ENCODE assay signal across 21 cellular contexts in genomic region chr5:43363445-43364152, GRCh38.
"Had no signal": no experiment of that assay in that cellular context is flagged by ENCODE, and none has a peak within 500 bp of the region (broad histone marks: within the 10 kb centered on the region; RNA-seq: fewer than 3 reads in every experiment).

No MANE protein-coding gene starts in this region.

- H3K4me1 ChIP-seq: gastrocnemius medialis, heart left ventricle, pancreas, uterus had no signal

- H3K9me3 ChIP-seq: pancreas, uterus had no signal

- H3K27ac Mint-ChIP-seq: activated CD8-positive, alpha-beta T cell treated with anti-CD3 and anti-CD28 coated beads for 36 hours; activated naive CD8-positive, alpha-beta T cell; brain; naive B cell; stimulated activated effector memory CD8-positive, alpha-beta T cell treated with anti-CD3 and anti-CD28 coated beads, Interleukin-12 subunit alpha, Interleukin-12 subunit beta, amount 100 ng/mL, for 72 hours; T-helper 17 cell had no signal

- H3K36me3 Mint-ChIP-seq: brain; stimulated activated effector memory CD8-positive, alpha-beta T cell treated with anti-CD3 and anti-CD28 coated beads, Interleukin-12 subunit alpha, Interleukin-12 subunit beta, amount 100 ng/mL, for 72 hours had no signal

- H3K27me3 ChIP-seq: gastrocnemius medialis, pancreas, tibial artery, uterus had no signal

- H3K27me3 Mint-ChIP-seq: activated naive CD8-positive, alpha-beta T cell; T-helper 17 cell had no signal

- H3K4me3 ChIP-seq: coronary artery, gastrocnemius medialis, heart left ventricle, lung, pancreas, tibial artery, uterus had no signal

- H3K4me3 Mint-ChIP-seq: activated CD8-positive, alpha-beta T cell treated with anti-CD3 and anti-CD28 coated beads for 36 hours; activated naive CD8-positive, alpha-beta T cell; brain; central memory CD8-positive, alpha-beta T cell; naive B cell; stimulated activated effector memory CD8-positive, alpha-beta T cell treated with anti-CD3 and anti-CD28 coated beads, Interleukin-12 subunit alpha, Interleukin-12 subunit beta, amount 100 ng/mL, for 72 hours; T-helper 17 cell had no signal

- H3K27ac ChIP-seq: coronary artery, gastrocnemius medialis, heart left ventricle, pancreas, tibial artery, uterus had no signal

- DNase-seq: activated CD4-positive, alpha-beta T cell treated with anti-CD3 and anti-CD28 coated beads for 48 hours; activated CD8-positive, alpha-beta T cell treated with anti-CD3 and anti-CD28 coated beads for 36 hours; activated gamma-delta T cell; activated T-cell treated with anti-CD3 and anti-CD28 coated beads, Interleukin-2, amount 50 U/mL, for 48 hours; amniotic stem cell; gastrocnemius medialis; heart left ventricle; left colon; naive B cell; pancreas; stimulated activated CD4-positive, alpha-beta T cell treated with anti-CD3 and anti-CD28 coated beads, Interleukin-12 subunit alpha, Interleukin-12 subunit beta, amount 100 ng/mL, for 4 hours; stimulated activated CD4-positive, alpha-beta T cell treated with anti-CD3 and anti-CD28 coated beads, Interleukin-2, amount 100 ng/mL, for 24 hours; T-helper 17 cell; tibial artery; uterus had no signal

- H3K4me1 Mint-ChIP-seq: brain; central memory CD8-positive, alpha-beta T cell; stimulated activated effector memory CD8-positive, alpha-beta T cell treated with anti-CD3 and anti-CD28 coated beads, Interleukin-12 subunit alpha, Interleukin-12 subunit beta, amount 100 ng/mL, for 72 hours; T-helper 17 cell had no signal

- H3K36me3 ChIP-seq: gastrocnemius medialis, heart left ventricle, pancreas, tibial artery, uterus had no signal
